Comparison of ENCODE assay signal across 9 cellular contexts in the genomic region with DNA sequence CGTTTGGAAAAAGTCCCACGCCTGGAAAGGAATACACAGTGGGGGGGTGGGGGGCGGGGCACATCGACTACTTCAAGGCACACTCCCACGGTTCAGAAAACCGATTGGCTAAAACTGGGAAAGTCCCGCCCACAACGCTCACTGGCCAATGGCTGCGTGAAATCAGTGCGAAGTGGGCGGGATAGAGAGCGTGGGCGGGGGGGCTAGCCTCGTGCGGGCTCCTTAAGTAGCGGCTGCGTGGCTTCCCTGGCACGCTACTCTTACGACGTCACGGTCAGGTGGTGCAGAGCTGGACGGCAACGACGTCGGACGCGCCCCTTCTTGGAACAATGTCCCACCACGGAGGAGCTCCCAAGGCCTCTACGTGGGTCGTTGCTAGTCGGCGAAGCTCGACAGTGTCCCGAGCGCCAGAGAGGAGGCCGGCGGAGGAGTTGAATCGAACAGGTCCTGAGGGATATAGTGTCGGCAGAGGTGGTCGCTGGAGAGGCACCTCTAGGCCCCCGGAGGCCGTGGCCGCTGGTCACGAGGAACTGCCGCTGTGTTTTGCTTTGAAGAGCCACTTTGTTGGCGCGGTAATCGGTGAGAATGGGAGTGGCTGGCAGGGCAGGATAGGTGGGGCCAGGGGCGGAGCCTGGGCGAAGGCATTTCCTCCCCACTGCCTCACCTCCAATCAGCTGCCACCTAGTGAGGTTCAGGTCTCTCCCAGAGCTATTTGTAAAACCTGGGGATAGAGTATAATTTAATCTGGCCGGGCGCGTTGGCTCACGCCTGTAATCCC. TPM values are rescaled to one million over a fixed set of nuclear protein-coding genes. Genes with fewer than 3 reads are reported as not detected.
DNase-seq lines count a peak whose midpoint lies in the region; ATAC-seq and TF ChIP-seq lines count a peak whose summit lies in the region.
"Had no signal": no experiment of that assay in that cellular context is flagged by ENCODE, and none has a peak within 500 bp of the region (broad histone marks: within the 10 kb centered on the region; RNA-seq: fewer than 3 reads in every experiment).

A gene (plus strand): TSS at position 252 of the 778 bp plus-strand sequence. CDS start 78 bp downstream, at position 330.

- no peak for ATAC-seq in GM18868 (IDR thresholded peaks at IDR 0.05; ENCODE audit: unreplicated experiment)
- no peak for ATAC-seq in HG03378 (IDR thresholded peaks at IDR 0.05; ENCODE audit: unreplicated experiment)
- no peak for ATAC-seq in GM19328 (IDR thresholded peaks at IDR 0.05; ENCODE audit: unreplicated experiment)

- intact Hi-C loops in activated CD4-positive, alpha-beta T cell treated with anti-CD3 and anti-CD28 coated beads, Interleukin-2, amount 10 ng/mL, durations not matched to agents 24 days and 14 days (cut with micrococcal nuclease): no loop called here

- peaks cover 20% of the 10 kb centered on the region for H3K4me1 Mint-ChIP-seq in activated CD4-positive, alpha-beta T cell treated with anti-CD3 and anti-CD28 coated beads, Interleukin-2, amount 10 ng/mL, durations not matched to agents 24 days and 14 days

- no peaks in the 10 kb centered on the region for H3K27me3 Mint-ChIP-seq in activated CD4-positive, alpha-beta T cell treated with anti-CD3 and anti-CD28 coated beads, Interleukin-2, amount 10 ng/mL, durations not matched to agents 24 days and 14 days

- peak within 1 kb of the TSS; percentile 75 for H3K4me3 Mint-ChIP-seq in activated CD4-positive, alpha-beta T cell treated with anti-CD3 and anti-CD28 coated beads, Interleukin-2, amount 10 ng/mL, durations not matched to agents 24 days and 14 days

- peak; percentile 25 for DNase-seq in stimulated activated CD4-positive, alpha-beta T cell treated with anti-CD3 and anti-CD28 coated beads, Interleukin-12 subunit alpha, Interleukin-12 subunit beta, amount 100 ng/mL, for 4 hours
- no peak for DNase-seq in stimulated activated CD4-positive, alpha-beta T cell treated with anti-CD3 and anti-CD28 coated beads, Interleukin-2, amount 100 ng/mL, for 48 hours
- peak; percentile 85 for DNase-seq in activated CD4-positive, alpha-beta T cell treated with anti-CD3 and anti-CD28 coated beads, Interleukin-2, amount 10 ng/mL, durations not matched to agents 24 days and 14 days
- DNase-seq in fibroblast of pulmonary artery (ENCODE audit: low read depth): peak; percentile 60
- DNase-seq in retinal pigment epithelial cell (ENCODE audit: low read depth): no peak

- TF ChIP-seq CTCF in fibroblast of pulmonary artery (IDR thresholded peaks at IDR 0.05; ENCODE audit: low read length, missing control alignments) (no peak), retinal pigment epithelial cell (conservative IDR thresholded peaks at IDR 0.05; ENCODE audit: low read depth, low read length) (no peak)

- H3K9me3 Mint-ChIP-seq in activated CD4-positive, alpha-beta T cell treated with anti-CD3 and anti-CD28 coated beads, Interleukin-2, amount 10 ng/mL, durations not matched to agents 24 days and 14 days: peaks cover 3% of the 10 kb centered on the region

- peaks cover 12% of the 10 kb centered on the region for H3K36me3 Mint-ChIP-seq in activated CD4-positive, alpha-beta T cell treated with anti-CD3 and anti-CD28 coated beads, Interleukin-2, amount 10 ng/mL, durations not matched to agents 24 days and 14 days (ENCODE audit: low read depth)

- H3K27ac Mint-ChIP-seq in activated CD4-positive, alpha-beta T cell treated with anti-CD3 and anti-CD28 coated beads, Interleukin-2, amount 10 ng/mL, durations not matched to agents 24 days and 14 days: peak within 1 kb of the TSS; percentile 88

- peak within 1 kb of the TSS; percentile 25 for H3K4me3 ChIP-seq in fibroblast of pulmonary artery (replicated peaks; ENCODE audit: low read depth, low read length)
- peak within 1 kb of the TSS; percentile 8 for H3K4me3 ChIP-seq in retinal pigment epithelial cell (ENCODE audit: low read length)

RNA-seq across cellular contexts. Expression of the gene that starts here (rescaled TPM):
- total RNA-seq in activated CD4-positive, alpha-beta T cell treated with anti-CD3 and anti-CD28 coated beads, Interleukin-2, amount 10 ng/mL, durations not matched to agents 24 days and 14 days: 0.26 and 0.69 TPM in 2 replicates
- total RNA-seq: Daoy had no signal

Comparison
In these comparisons a context has a peak if more than half of its experiments do, and no peak if none do; other contexts are left out.
1. DNase-seq: peak in stimulated activated CD4-positive, alpha-beta T cell treated with anti-CD3 and anti-CD28 coated beads, Interleukin-12 subunit alpha, Interleukin-12 subunit beta, amount 100 ng/mL, for 4 hours (single experiment) and fibroblast of pulmonary artery (single experiment); none in stimulated activated CD4-positive, alpha-beta T cell treated with anti-CD3 and anti-CD28 coated beads, Interleukin-2, amount 100 ng/mL, for 48 hours (0 of 2) and retinal pigment epithelial cell (single experiment).
2. Peak in DNase-seq in activated CD4-positive, alpha-beta T cell treated with anti-CD3 and anti-CD28 coated beads, Interleukin-2, amount 10 ng/mL, durations not matched to agents 24 days and 14 days; RNA of the gene not detected or under 1 TPM.